ENCODE assay signal across 1 cellular context in the genomic region with DNA sequence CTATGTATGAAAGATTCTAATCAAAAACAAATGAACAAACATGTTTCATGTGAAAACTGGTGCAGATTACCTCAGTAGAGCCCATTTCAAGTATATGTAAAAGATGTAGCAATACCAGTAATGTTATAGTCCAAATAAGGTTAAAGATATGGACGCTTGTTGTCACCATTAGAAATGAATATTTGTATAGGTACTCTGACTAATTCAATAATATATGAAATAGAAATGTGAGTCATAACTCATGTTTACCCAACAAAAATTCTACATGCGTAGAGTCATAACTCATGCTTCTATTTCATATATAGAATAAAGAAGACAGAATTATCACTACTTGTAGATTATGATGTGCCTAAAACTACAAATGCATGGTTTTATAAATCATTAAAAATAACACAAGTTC.
TF ChIP-seq lines count a peak whose summit lies in the region.

No MANE protein-coding gene starts in this region.

TF ChIP-seq in endothelial cell of umbilical vein, 7 proteins besides CTCF, POLR2A, EP300 and RAD21:
- TF ChIP-seq, protein P1, sequence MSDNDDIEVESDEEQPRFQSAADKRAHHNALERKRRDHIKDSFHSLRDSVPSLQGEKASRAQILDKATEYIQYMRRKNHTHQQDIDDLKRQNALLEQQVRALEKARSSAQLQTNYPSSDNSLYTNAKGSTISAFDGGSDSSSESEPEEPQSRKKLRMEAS (IDR thresholded peaks at IDR 0.05; ENCODE audit: insufficient read depth, insufficient read length), result no peak
- TF ChIP-seq MYC (IDR thresholded peaks at IDR 0.05; ENCODE audit: low read depth, low read length) (no peak), POLR2AphosphoS5 (IDR thresholded peaks at IDR 0.05; ENCODE audit: insufficient read depth, low read depth, low read length) (no peak), FOS (IDR thresholded peaks at IDR 0.05; ENCODE audit: borderline replicate concordance, insufficient read depth, low read length) (no peak), GATA2 (IDR thresholded peaks at IDR 0.05; ENCODE audit: insufficient read depth, insufficient read length, low read depth, low read length) (no peak), JUN (IDR thresholded peaks at IDR 0.05; ENCODE audit: borderline replicate concordance, insufficient read depth, insufficient read length, low read depth) (no peak), EZH2 (IDR thresholded peaks at IDR 0.05; ENCODE audit: borderline replicate concordance, low read depth, low read length, severe bottlenecking) (no peak)
